In the genomic region with DNA sequence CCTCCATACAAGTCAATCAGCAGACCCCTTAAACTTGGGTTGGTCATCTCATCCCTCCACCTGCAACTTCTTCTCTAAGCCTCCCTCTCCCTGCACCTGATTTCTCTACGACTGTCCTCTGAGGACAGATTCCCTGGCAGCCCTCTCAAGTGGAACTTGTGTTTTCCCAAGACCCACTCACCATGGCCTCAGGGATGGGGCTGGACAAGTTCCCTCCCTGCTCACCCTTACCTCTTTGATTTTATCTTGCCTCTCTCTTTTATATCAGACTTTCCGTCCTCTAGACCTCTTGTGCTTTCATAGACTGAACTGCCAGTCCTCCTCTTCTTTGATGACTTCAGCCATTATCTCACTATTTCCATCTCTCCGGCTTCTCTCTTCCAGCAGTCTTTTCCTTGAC, we compare ENCODE assay signal across 40 cellular contexts.
"Had no signal": no experiment of that assay in that cellular context is flagged by ENCODE, and none has a peak within 500 bp of the region (broad histone marks: within the 10 kb centered on the region; RNA-seq: fewer than 3 reads in every experiment).

No MANE protein-coding gene starts in this region.

- H3K4me3 ChIP-seq: ascending aorta, cardiac muscle cell had no signal

- H3K4me3 Mint-ChIP-seq: activated CD4-positive, alpha-beta memory T cell treated with anti-CD3 and anti-CD28 coated beads, Interleukin-2, amount 10 ng/mL, durations not matched to agents 7 days and 5 days; activated CD4-positive, alpha-beta T cell treated with anti-CD3 and anti-CD28 coated beads for 36 hours; activated CD4-positive, alpha-beta T cell treated with anti-CD3 and anti-CD28 coated beads, Interleukin-2, amount 10 ng/mL, durations not matched to agents 7 days and 5 days; activated CD8-positive, alpha-beta memory T cell treated with anti-CD3 and anti-CD28 coated beads, Interleukin-2, amount 10 ng/mL, durations not matched to agents 7 days and 5 days; activated CD8-positive, alpha-beta T cell treated with anti-CD3 and anti-CD28 coated beads, Interleukin-2, amount 10 ng/mL, durations not matched to agents 7 days and 5 days; activated naive CD4-positive, alpha-beta T cell treated with anti-CD3 and anti-CD28 coated beads, Interleukin-2, amount 10 ng/mL, durations not matched to agents 7 days and 5 days; activated naive CD4-positive, alpha-beta T cell treated with anti-CD3 and anti-CD28 coated beads, Interleukin-2, amount 50 U/mL, for 24 hours; activated naive CD8-positive, alpha-beta T cell; activated naive CD8-positive, alpha-beta T cell treated with anti-CD3 and anti-CD28 coated beads, Interleukin-2, amount 10 ng/mL, durations not matched to agents 7 days and 5 days; activated naive CD8-positive, alpha-beta T cell treated with anti-CD3 and anti-CD28 coated beads, Interleukin-2, amount 50 U/mL, for 24 hours; activated T-cell treated with anti-CD3 and anti-CD28 coated beads, Interleukin-2, amount 50 U/mL, for 24 hours; brain; central memory CD8-positive, alpha-beta T cell; T-helper 1 cell treated with Interleukin-12 subunit alpha and Interleukin-12 subunit beta and Interleukin-4 antibody, amounts not matched to agents 30 μg/mL and 1 μg/mL, for 36 hours; T-helper 2 cell treated with Interferon-gamma antibody and Interleukin-4, amounts not matched to agents 5 μg/mL and 100 μg/mL, for 36 hours; WTC11 had no signal

- H3K27me3 ChIP-seq: ascending aorta, cardiac muscle cell had no signal

- H3K27ac Mint-ChIP-seq: activated CD4-positive, alpha-beta memory T cell treated with anti-CD3 and anti-CD28 coated beads, Interleukin-2, amount 10 ng/mL, durations not matched to agents 7 days and 5 days; activated CD4-positive, alpha-beta T cell treated with anti-CD3 and anti-CD28 coated beads for 36 hours; activated CD4-positive, alpha-beta T cell treated with anti-CD3 and anti-CD28 coated beads, Interleukin-2, amount 10 ng/mL, durations not matched to agents 7 days and 5 days; activated CD8-positive, alpha-beta memory T cell treated with anti-CD3 and anti-CD28 coated beads, Interleukin-2, amount 10 ng/mL, durations not matched to agents 7 days and 5 days; activated CD8-positive, alpha-beta T cell treated with anti-CD3 and anti-CD28 coated beads, Interleukin-2, amount 10 ng/mL, durations not matched to agents 7 days and 5 days; activated naive CD4-positive, alpha-beta T cell treated with anti-CD3 and anti-CD28 coated beads, Interleukin-2, amount 10 ng/mL, durations not matched to agents 7 days and 5 days; activated naive CD4-positive, alpha-beta T cell treated with anti-CD3 and anti-CD28 coated beads, Interleukin-2, amount 50 U/mL, for 24 hours; activated naive CD8-positive, alpha-beta T cell; activated naive CD8-positive, alpha-beta T cell treated with anti-CD3 and anti-CD28 coated beads, Interleukin-2, amount 10 ng/mL, durations not matched to agents 7 days and 5 days; activated naive CD8-positive, alpha-beta T cell treated with anti-CD3 and anti-CD28 coated beads, Interleukin-2, amount 50 U/mL, for 24 hours; activated T-cell treated with anti-CD3 and anti-CD28 coated beads, Interleukin-2, amount 50 U/mL, for 24 hours; activated T-helper 2 cell treated with anti-CD3 and anti-CD28 coated beads, Interferon-gamma antibody, Interleukin-2, Interleukin-4, amounts not matched to agents 10 μg/mL and 5 μg/mL and 100 μg/mL, durations not matched to agents 14 hours and 24 hours and 36 hours; brain; T-helper 1 cell treated with Interleukin-12 subunit alpha and Interleukin-12 subunit beta and Interleukin-4 antibody, amounts not matched to agents 30 μg/mL and 1 μg/mL, for 36 hours; T-helper 2 cell treated with Interferon-gamma antibody and Interleukin-4, amounts not matched to agents 5 μg/mL and 100 μg/mL, for 36 hours; WTC11 had no signal

- H3K36me3 ChIP-seq: ascending aorta, cardiac muscle cell, WERI-Rb-1 had no signal

- H3K9me3 Mint-ChIP-seq: activated CD4-positive, alpha-beta memory T cell treated with anti-CD3 and anti-CD28 coated beads, Interleukin-2, amount 10 ng/mL, durations not matched to agents 7 days and 5 days; activated CD4-positive, alpha-beta T cell treated with anti-CD3 and anti-CD28 coated beads, Interleukin-2, amount 10 ng/mL, durations not matched to agents 7 days and 5 days; activated naive CD4-positive, alpha-beta T cell treated with anti-CD3 and anti-CD28 coated beads, Interleukin-2, amount 10 ng/mL, durations not matched to agents 7 days and 5 days; activated naive CD4-positive, alpha-beta T cell treated with anti-CD3 and anti-CD28 coated beads, Interleukin-2, amount 50 U/mL, for 24 hours; activated naive CD8-positive, alpha-beta T cell treated with anti-CD3 and anti-CD28 coated beads, Interleukin-2, amount 10 ng/mL, durations not matched to agents 7 days and 5 days; activated naive CD8-positive, alpha-beta T cell treated with anti-CD3 and anti-CD28 coated beads, Interleukin-2, amount 50 U/mL, for 24 hours; activated T-cell treated with anti-CD3 and anti-CD28 coated beads, Interleukin-2, amount 50 U/mL, for 24 hours; activated T-helper 2 cell treated with anti-CD3 and anti-CD28 coated beads, Interferon-gamma antibody, Interleukin-2, Interleukin-4, amounts not matched to agents 10 μg/mL and 5 μg/mL and 100 μg/mL, durations not matched to agents 14 hours and 24 hours and 36 hours; brain; central memory CD8-positive, alpha-beta T cell; T-helper 1 cell treated with Interleukin-12 subunit alpha and Interleukin-12 subunit beta and Interleukin-4 antibody, amounts not matched to agents 30 μg/mL and 1 μg/mL, for 36 hours; T-helper 2 cell treated with Interferon-gamma antibody and Interleukin-4, amounts not matched to agents 5 μg/mL and 100 μg/mL, for 36 hours; WTC11 had no signal

- ATAC-seq: activated CD4-positive, alpha-beta T cell treated with anti-CD3 and anti-CD28 coated beads for 36 hours; activated CD4-positive, CD25-positive, alpha-beta regulatory T cell treated with anti-CD3 and anti-CD28 coated beads, Interleukin-2, amount 50 U/mL, for 24 hours; activated CD8-positive, alpha-beta memory T cell treated with anti-CD3 and anti-CD28 coated beads, Interleukin-2, amount 10 ng/mL, durations not matched to agents 7 days and 5 days; activated CD8-positive, alpha-beta T cell treated with anti-CD3 and anti-CD28 coated beads, Interleukin-2, amount 10 ng/mL, durations not matched to agents 7 days and 5 days; activated naive CD8-positive, alpha-beta T cell treated with anti-CD3 and anti-CD28 coated beads, Interleukin-2, amount 50 U/mL, for 24 hours; WTC11 had no signal

- H3K27ac ChIP-seq: ascending aorta, cardiac muscle cell, WERI-Rb-1 had no signal

- DNase-seq: activated CD4-positive, alpha-beta memory T cell treated with anti-CD3 and anti-CD28 coated beads, Interleukin-2, amount 10 ng/mL, durations not matched to agents 7 days and 5 days; activated CD4-positive, alpha-beta T cell treated with anti-CD3 and anti-CD28 coated beads for 1 hour; activated CD4-positive, alpha-beta T cell treated with anti-CD3 and anti-CD28 coated beads for 36 hours; activated CD4-positive, alpha-beta T cell treated with anti-CD3 and anti-CD28 coated beads for 48 hours; activated CD4-positive, alpha-beta T cell treated with anti-CD3 and anti-CD28 coated beads, Interleukin-2, amount 10 ng/mL, durations not matched to agents 7 days and 5 days; activated CD4-positive, alpha-beta T cell treated with anti-CD3 and anti-CD28 coated beads, Interleukin-2, amount 50 U/mL, for 48 hours; activated CD4-positive, CD25-positive, alpha-beta regulatory T cell; activated CD8-positive, alpha-beta memory T cell treated with anti-CD3 and anti-CD28 coated beads for 24 hours; activated CD8-positive, alpha-beta memory T cell treated with anti-CD3 and anti-CD28 coated beads, Interleukin-2, amount 10 ng/mL, durations not matched to agents 7 days and 5 days; activated CD8-positive, alpha-beta memory T cell treated with anti-CD3 and anti-CD28 coated beads, Interleukin-2, amount 50 U/mL, for 48 hours; activated CD8-positive, alpha-beta T cell treated with anti-CD3 and anti-CD28 coated beads, Interleukin-2, amount 10 ng/mL, durations not matched to agents 7 days and 5 days; activated effector memory CD4-positive, alpha-beta T cell treated with Interleukin-2 at 50 U/mL for 16 hours; activated gamma-delta T cell; activated naive CD4-positive, alpha-beta T cell treated with anti-CD3 and anti-CD28 coated beads, Interleukin-2, amount 10 ng/mL, durations not matched to agents 7 days and 5 days; activated naive CD4-positive, alpha-beta T cell treated with Interleukin-2 at 50 U/mL for 16 hours; activated naive CD8-positive, alpha-beta T cell treated with anti-CD3 and anti-CD28 coated beads, Interleukin-2, amount 10 ng/mL, durations not matched to agents 7 days and 5 days; activated naive CD8-positive, alpha-beta T cell treated with anti-CD3 and anti-CD28 coated beads, Interleukin-2, amount 50 U/mL, for 24 hours; activated T-cell treated with anti-CD3 and anti-CD28 coated beads, Interleukin-2, amount 50 U/mL, for 24 hours; activated T-cell treated with anti-CD3 and anti-CD28 coated beads, Interleukin-2, amount 50 U/mL, for 48 hours; amygdala; anterior cingulate cortex; caudate nucleus; cerebellar nuclear complex; T-helper 1 cell; T-helper 2 cell; T-helper 9 cell; WERI-Rb-1 had no signal

- FAIRE-seq: bronchial epithelial cell, TTC549 had no signal

- H3K27me3 Mint-ChIP-seq: activated CD4-positive, alpha-beta memory T cell treated with anti-CD3 and anti-CD28 coated beads, Interleukin-2, amount 10 ng/mL, durations not matched to agents 7 days and 5 days; activated CD4-positive, alpha-beta T cell treated with anti-CD3 and anti-CD28 coated beads for 36 hours; activated naive CD4-positive, alpha-beta T cell treated with anti-CD3 and anti-CD28 coated beads, Interleukin-2, amount 50 U/mL, for 24 hours; activated naive CD8-positive, alpha-beta T cell; activated naive CD8-positive, alpha-beta T cell treated with anti-CD3 and anti-CD28 coated beads, Interleukin-2, amount 50 U/mL, for 24 hours; activated T-cell treated with anti-CD3 and anti-CD28 coated beads, Interleukin-2, amount 50 U/mL, for 24 hours; central memory CD8-positive, alpha-beta T cell had no signal

- H3K9me3 ChIP-seq: ascending aorta had no signal

- H3K4me1 ChIP-seq: ascending aorta had no signal
